Comparison of ENCODE assay signal across 16 cellular contexts in the genomic region with DNA sequence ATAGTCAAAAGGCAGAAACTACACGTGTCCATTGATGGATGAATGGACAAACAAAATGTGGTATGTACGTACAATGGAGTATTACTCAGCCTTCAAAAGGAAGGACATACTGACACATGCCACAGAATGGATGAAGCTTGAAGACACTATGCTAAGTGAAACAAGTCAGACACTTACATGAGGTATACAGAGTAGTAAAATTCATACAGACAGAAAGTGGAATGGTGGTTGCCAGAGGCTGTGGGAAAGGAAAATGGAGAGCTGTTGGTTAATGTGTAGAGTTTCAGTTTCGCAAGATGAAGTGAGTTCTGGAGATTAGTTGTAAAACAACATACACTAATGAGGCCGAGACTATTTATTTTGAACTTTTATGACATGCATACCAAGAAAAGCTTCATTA.
DNase-seq lines count a peak whose midpoint lies in the region; ATAC-seq and TF ChIP-seq lines count a peak whose summit lies in the region.
"Had no signal": no experiment of that assay in that cellular context is flagged by ENCODE, and none has a peak within 500 bp of the region (broad histone marks: within the 10 kb centered on the region; RNA-seq: fewer than 3 reads in every experiment).

No MANE protein-coding gene starts in this region.

- CTCF ChIA-PET in HEK293 (lab: Yijun Ruan, JAX) = no interaction called here

- TF ChIP-seq CTCF in HEK293 (tag by site-specific recombination; IDR thresholded peaks at IDR 0.05) = no peak

- no peak overlapping the region for H3K4me3 Mint-ChIP-seq in stimulated activated memory B cell treated with anti-CD40 and anti-IgM and Interleukin-4, amounts not matched to agents 10 μg/mL and 1 μg/mL and 100 μg/mL, for 72 hours
- H3K4me3 Mint-ChIP-seq: CD4-positive, alpha-beta memory T cell; GM23338; H9; HFFc6 had no signal

- no peaks in the 10 kb centered on the region for H3K4me1 ChIP-seq in HEK293 (ENCODE audit: control insufficient read depth, insufficient read depth, low read length)
- H3K4me1 ChIP-seq: Caco-2 had no signal

- POLR2A ChIA-PET in HEK293 (lab: Yijun Ruan, JAX) = no interaction called here

- no peak overlapping the region for H3K27ac Mint-ChIP-seq in stimulated activated memory B cell treated with anti-CD40 and anti-IgM and Interleukin-4, amounts not matched to agents 10 μg/mL and 1 μg/mL and 100 μg/mL, for 72 hours
- H3K27ac Mint-ChIP-seq: CD4-positive, alpha-beta memory T cell; GM23338; H9; HFFc6 had no signal

- no peak overlapping the region for H3K27ac ChIP-seq in HEK293 (ENCODE audit: extremely low read depth, low read depth, low read length)

- ATAC-seq in GM18870 (IDR thresholded peaks at IDR 0.05; ENCODE audit: unreplicated experiment) (peak; percentile 39), HG03135 (IDR thresholded peaks at IDR 0.05; ENCODE audit: unreplicated experiment) (no peak)
- no peak for ATAC-seq in stimulated activated memory B cell treated with anti-CD40 and anti-IgM and Interleukin-4, amounts not matched to agents 10 μg/mL and 1 μg/mL and 100 μg/mL, for 72 hours
- ATAC-seq: GM23338, HCT116 had no signal

- DNase-seq in MV-4-11 (lab: John Stamatoyannopoulos, UW) (peak; percentile 22), DMS53 treated with DMSO at 0.1 percent for 48 hours (lab: John Stamatoyannopoulos, UW; ENCODE audit: unreplicated experiment) (no peak)
- DNase-seq: C1 segment of cervical spinal cord; Caco-2; CD4-positive, alpha-beta memory T cell; DMS 273 treated with DMSO at 0.1 percent for 48 hours; DMS79 treated with DMSO at 0.1 percent for 48 hours; GF-D8; H9; HFFc6 had no signal

- H3K9me3 Mint-ChIP-seq in stimulated activated memory B cell treated with anti-CD40 and anti-IgM and Interleukin-4, amounts not matched to agents 10 μg/mL and 1 μg/mL and 100 μg/mL, for 72 hours = peaks cover 3% of the 10 kb centered on the region
- H3K9me3 Mint-ChIP-seq: H9 had no signal

- no peaks in the 10 kb centered on the region for H3K36me3 Mint-ChIP-seq in stimulated activated memory B cell treated with anti-CD40 and anti-IgM and Interleukin-4, amounts not matched to agents 10 μg/mL and 1 μg/mL and 100 μg/mL, for 72 hours
- H3K36me3 Mint-ChIP-seq: CD4-positive, alpha-beta memory T cell had no signal

- H3K9me3 ChIP-seq in HEK293 (ENCODE audit: control insufficient read depth, insufficient read depth, low read depth, low read length) = no peaks in the 10 kb centered on the region
- H3K9me3 ChIP-seq: Caco-2 had no signal

- peaks cover 15% of the 10 kb centered on the region for H3K27me3 Mint-ChIP-seq in stimulated activated memory B cell treated with anti-CD40 and anti-IgM and Interleukin-4, amounts not matched to agents 10 μg/mL and 1 μg/mL and 100 μg/mL, for 72 hours

- peaks cover 0 to 13% of the 10 kb centered on the region in 2 experiments; a peak in 1 of 3 replicates for H3K36me3 ChIP-seq in HEK293 (ENCODE audit: control insufficient read depth in 2 of 2, insufficient read depth in 1 of 2, low read length in 2 of 2)

- no peaks in the 10 kb centered on the region for H3K4me1 Mint-ChIP-seq in stimulated activated memory B cell treated with anti-CD40 and anti-IgM and Interleukin-4, amounts not matched to agents 10 μg/mL and 1 μg/mL and 100 μg/mL, for 72 hours
- H3K4me1 Mint-ChIP-seq: CD4-positive, alpha-beta memory T cell; GM23338; H9 had no signal

- no peak overlapping the region for H3K4me3 ChIP-seq in HEK293 (ENCODE audit: low read depth, low read length)
- H3K4me3 ChIP-seq: GM23338 had no signal

TF ChIP-seq in HEK293, 187 proteins besides CTCF, POLR2A, EP300 and RAD21:
- TF ChIP-seq ZSCAN16 (tag by site-specific recombination; IDR thresholded peaks at IDR 0.05) (no peak), ZNF677 (tag by site-specific recombination; IDR thresholded peaks at IDR 0.05) (no peak), YY1 (tag by site-specific recombination; IDR thresholded peaks at IDR 0.05) (no peak), ZNF146 (tag by site-specific recombination; IDR thresholded peaks at IDR 0.05) (peak; percentile 53), ZNF416 (tag by site-specific recombination; IDR thresholded peaks at IDR 0.05) (no peak), ZNF350 (tag by site-specific recombination; IDR thresholded peaks at IDR 0.05) (no peak)
- TF ChIP-seq, protein P1, sequence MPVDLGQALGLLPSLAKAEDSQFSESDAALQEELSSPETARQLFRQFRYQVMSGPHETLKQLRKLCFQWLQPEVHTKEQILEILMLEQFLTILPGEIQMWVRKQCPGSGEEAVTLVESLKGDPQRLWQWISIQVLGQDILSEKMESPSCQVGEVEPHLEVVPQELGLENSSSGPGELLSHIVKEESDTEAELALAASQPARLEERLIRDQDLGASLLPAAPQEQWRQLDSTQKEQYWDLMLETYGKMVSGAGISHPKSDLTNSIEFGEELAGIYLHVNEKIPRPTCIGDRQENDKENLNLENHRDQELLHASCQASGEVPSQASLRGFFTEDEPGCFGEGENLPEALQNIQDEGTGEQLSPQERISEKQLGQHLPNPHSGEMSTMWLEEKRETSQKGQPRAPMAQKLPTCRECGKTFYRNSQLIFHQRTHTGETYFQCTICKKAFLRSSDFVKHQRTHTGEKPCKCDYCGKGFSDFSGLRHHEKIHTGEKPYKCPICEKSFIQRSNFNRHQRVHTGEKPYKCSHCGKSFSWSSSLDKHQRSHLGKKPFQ (tag by site-specific recombination; IDR thresholded peaks at IDR 0.05) = no peak
